Comparison of ENCODE assay signal across 1 cellular context in the genomic region with DNA sequence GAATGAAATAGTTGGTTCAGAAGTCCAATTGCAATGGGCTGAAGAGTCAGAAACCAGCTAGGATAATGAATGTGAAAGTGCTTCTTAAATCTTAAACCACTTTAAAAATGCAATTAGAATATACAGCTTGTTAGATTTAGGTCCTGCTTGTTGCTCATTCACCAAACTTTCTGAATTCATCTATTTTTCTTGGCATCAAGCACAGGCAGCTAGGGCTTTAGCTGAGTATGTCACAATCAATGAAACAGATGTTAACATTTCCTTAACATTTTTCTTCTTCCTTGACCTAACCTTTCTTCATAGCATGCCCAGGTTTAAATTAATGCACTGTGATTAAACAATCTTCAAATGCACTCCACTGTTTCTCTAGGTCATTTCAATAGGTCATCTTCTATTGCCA.
TF ChIP-seq lines count a peak whose summit lies in the region.

No MANE protein-coding gene starts in this region.

TF ChIP-seq in SK-N-SH, 30 proteins besides CTCF, POLR2A, EP300 and RAD21 (continued from another document):
- TF ChIP-seq, protein P1, sequence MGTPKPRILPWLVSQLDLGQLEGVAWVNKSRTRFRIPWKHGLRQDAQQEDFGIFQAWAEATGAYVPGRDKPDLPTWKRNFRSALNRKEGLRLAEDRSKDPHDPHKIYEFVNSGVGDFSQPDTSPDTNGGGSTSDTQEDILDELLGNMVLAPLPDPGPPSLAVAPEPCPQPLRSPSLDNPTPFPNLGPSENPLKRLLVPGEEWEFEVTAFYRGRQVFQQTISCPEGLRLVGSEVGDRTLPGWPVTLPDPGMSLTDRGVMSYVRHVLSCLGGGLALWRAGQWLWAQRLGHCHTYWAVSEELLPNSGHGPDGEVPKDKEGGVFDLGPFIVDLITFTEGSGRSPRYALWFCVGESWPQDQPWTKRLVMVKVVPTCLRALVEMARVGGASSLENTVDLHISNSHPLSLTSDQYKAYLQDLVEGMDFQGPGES (IDR thresholded peaks at IDR 0.05; ENCODE audit: low read depth, low read length): no peak
- TF ChIP-seq, protein P2, sequence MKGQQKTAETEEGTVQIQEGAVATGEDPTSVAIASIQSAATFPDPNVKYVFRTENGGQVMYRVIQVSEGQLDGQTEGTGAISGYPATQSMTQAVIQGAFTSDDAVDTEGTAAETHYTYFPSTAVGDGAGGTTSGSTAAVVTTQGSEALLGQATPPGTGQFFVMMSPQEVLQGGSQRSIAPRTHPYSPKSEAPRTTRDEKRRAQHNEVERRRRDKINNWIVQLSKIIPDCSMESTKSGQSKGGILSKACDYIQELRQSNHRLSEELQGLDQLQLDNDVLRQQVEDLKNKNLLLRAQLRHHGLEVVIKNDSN (IDR thresholded peaks at IDR 0.05; ENCODE audit: borderline replicate concordance, low read depth): no peak
- TF ChIP-seq SIN3A (IDR thresholded peaks at IDR 0.05; ENCODE audit: borderline replicate concordance, low read depth, low read length): no peak
